Comparison of ENCODE assay signal across 15 cellular contexts in genomic region chr14:80636071-80636470, GRCh38.
DNase-seq lines count a peak whose midpoint lies in the region; ATAC-seq, FAIRE-seq and TF ChIP-seq lines count a peak whose summit lies in the region.
"Had no signal": no experiment of that assay in that cellular context is flagged by ENCODE, and none has a peak within 500 bp of the region (broad histone marks: within the 10 kb centered on the region; RNA-seq: fewer than 3 reads in every experiment).

No MANE protein-coding gene starts in this region.

- H3K4me1 ChIP-seq in HepG2 (ENCODE audit: insufficient read depth, low read length) (no peaks in the 10 kb centered on the region), right lobe of liver (no peaks in the 10 kb centered on the region), OCI-LY3 (ENCODE audit: low read length) (peaks cover 15% of the 10 kb centered on the region)
- H3K4me1 ChIP-seq: pancreas had no signal

- no peak overlapping the region for H3K4me2 ChIP-seq in HepG2 (ENCODE audit: low read depth, low read length)
- H3K4me2 ChIP-seq in OCI-LY3 (ENCODE audit: low read length), result no peak overlapping the region

- DNase-seq in HepG2 (ENCODE audit: low spot score) (no peak), right lobe of liver (no peak), fibroblast of gingiva (ENCODE audit: low read depth) (peak; percentile 52), GM13977 (ENCODE audit: low spot score) (no peak), NCI-H128 (lab: John Stamatoyannopoulos, UW; ENCODE audit: unreplicated experiment) (no peak), cortex of kidney (lab: John Stamatoyannopoulos, UW) (no peak)
- no peak for DNase-seq in stimulated activated CD4-positive, alpha-beta T cell treated with anti-CD3 and anti-CD28 coated beads, Interleukin-2, amount 100 ng/mL, for 24 hours
- DNase-seq: activated CD8-positive, alpha-beta memory T cell treated with anti-CD3 and anti-CD28 coated beads, Interleukin-2, amount 50 U/mL, for 4 hours; activated naive CD8-positive, alpha-beta T cell treated with anti-CD3 and anti-CD28 coated beads, Interleukin-2, amount 50 U/mL, for 24 hours; effector CD8-positive, alpha-beta T cell; NCI-H1092 treated with DMSO at 0.1 percent for 48 hours; NCI-H510A; pancreas; stimulated activated CD4-positive, alpha-beta T cell treated with anti-CD3 and anti-CD28 coated beads, Interleukin-1b, Interleukin-23, amount 100 ng/mL, for 48 hours had no signal

- H2AFZ ChIP-seq in HepG2 (ENCODE audit: low read length) (no peak overlapping the region), OCI-LY3 (ENCODE audit: low read depth, low read length) (no peak overlapping the region)

- WGBS in HepG2 (ENCODE audit: low lambda C conversion rate), result 100% methylated on average over 1 of the region's 1 CpG
- 100% methylated on average over 1 of the region's 1 CpG for WGBS in right lobe of liver (ENCODE audit: insufficient coverage, low coverage, low lambda C conversion rate, missing lambda C conversion rate)

- TF ChIP-seq POLR2A in HepG2 (IDR thresholded peaks at IDR 0.05; ENCODE audit: insufficient read depth in 1 of 2, low read depth in 2 of 2, low read length in 2 of 2), result no peak
- no peak for TF ChIP-seq POLR2A in right lobe of liver (IDR thresholded peaks at IDR 0.05)

- in situ Hi-C loops in HepG2 (cut with HindIII; ENCODE audit: extremely low pct_ligation_motif_present, low pct_unique_long_range_greater_than_20kb) (no loop called here), GM13977 (cut with MboI; ENCODE audit: low pct_unique_long_range_greater_than_20kb, low sequenced_read_pairs, unreplicated experiment) (no loop called here)

- intact Hi-C loops in HepG2 (cut with micrococcal nuclease; ENCODE audit: unreplicated experiment) (no loop called here), right lobe of liver (cut with DNase I) (no loop called here)

- H4K20me1 ChIP-seq in HepG2 (ENCODE audit: insufficient read depth, low read length), result no peaks in the 10 kb centered on the region
- 0 out of 2 replicates have a peak, but pooled peaks cover 4% of the 10 kb centered on the region for H4K20me1 ChIP-seq in OCI-LY3 (ENCODE audit: insufficient read depth, low read length)

- POLR2A ChIA-PET in HepG2 (lab: Yijun Ruan, JAX), result no interaction called here

- FAIRE-seq in HepG2 (lab: Jason Lieb, UNC), result no peak
- FAIRE-seq: pancreas had no signal

- no peak overlapping the region for H3K27ac ChIP-seq in HepG2 (ENCODE audit: extremely low read length, insufficient read depth, low read length)
- no peak overlapping the region for H3K27ac ChIP-seq in right lobe of liver
- no peak overlapping the region for H3K27ac ChIP-seq in OCI-LY3 (ENCODE audit: low read length)
- H3K27ac ChIP-seq: pancreas had no signal

- TF ChIP-seq RAD21 in HepG2 (CRISPR knock-in tag; IDR thresholded peaks at IDR 0.05), result no peak

- no peak for ATAC-seq in HepG2
- ATAC-seq in right lobe of liver, result no peak
- ATAC-seq: activated naive CD8-positive, alpha-beta T cell treated with anti-CD3 and anti-CD28 coated beads, Interleukin-2, amount 50 U/mL, for 24 hours; pancreas had no signal

- H3K27me3 ChIP-seq in HepG2 (ENCODE audit: control insufficient read depth in 1 of 2, insufficient read depth in 2 of 2, low read length in 2 of 2) (no peaks in the 10 kb centered on the region), right lobe of liver (no peaks in the 10 kb centered on the region), OCI-LY3 (ENCODE audit: low read depth, low read length) (no peaks in the 10 kb centered on the region)
- H3K27me3 ChIP-seq: pancreas had no signal

- CTCF ChIA-PET in HepG2 (lab: Yijun Ruan, JAX; ENCODE audit: low intra/inter-chr PET ratio, low total read pairs), result no interaction called here

- no peak overlapping the region for H3K9ac ChIP-seq in HepG2 (ENCODE audit: insufficient read depth, low read depth, low read length)
- H3K9ac ChIP-seq in OCI-LY3 (ENCODE audit: low read length), result no peak overlapping the region

- H3K79me2 ChIP-seq in HepG2 (ENCODE audit: insufficient read depth, low read length) (no peaks in the 10 kb centered on the region), OCI-LY3 (ENCODE audit: low read length) (no peaks in the 10 kb centered on the region)

- H3K36me3 ChIP-seq in HepG2 (replicated peaks in 1 of 2; ENCODE audit: control insufficient read depth in 1 of 2, insufficient read depth in 2 of 2, low read length in 2 of 2), result no peaks in the 10 kb centered on the region
- no peaks in the 10 kb centered on the region for H3K36me3 ChIP-seq in right lobe of liver
- H3K36me3 ChIP-seq in OCI-LY3 (replicated peaks; ENCODE audit: low read depth, low read length), result peaks cover 5% of the 10 kb centered on the region
- H3K36me3 ChIP-seq: pancreas had no signal

- TF ChIP-seq EP300 in HepG2 (IDR thresholded peaks at IDR 0.05; ENCODE audit: low read depth in 2 of 2, low read length in 2 of 2), result no peak
- TF ChIP-seq EP300 in HepG2 (CRISPR knock-in tag; IDR thresholded peaks at IDR 0.05; ENCODE audit: borderline replicate concordance), result no peak

- H3K9me3 ChIP-seq in HepG2 (ENCODE audit: low read length) (no peaks in the 10 kb centered on the region), right lobe of liver (no peaks in the 10 kb centered on the region), OCI-LY3 (ENCODE audit: insufficient read depth, low read length) (no peaks in the 10 kb centered on the region)
- H3K9me3 ChIP-seq: pancreas had no signal

- no TSS peak for BruUV-seq in HepG2 (replicated peaks; lab: Mats Ljungman, UMichigan)

- TF ChIP-seq CTCF in HepG2 (CRISPR knock-in tag; IDR thresholded peaks at IDR 0.05) (peak; percentile 19; the same call in 1 of the 2 replicates), right lobe of liver (IDR thresholded peaks at IDR 0.05) (no peak), OCI-LY3 (IDR thresholded peaks at IDR 0.05; ENCODE audit: low read depth, low read length) (peak; percentile 49), GM13977 (IDR thresholded peaks at IDR 0.05; ENCODE audit: extremely low read depth, insufficient read depth, missing control alignments) (no peak)

- H3K4me3 ChIP-seq in HepG2 (replicated peaks in 1 of 3; ENCODE audit: insufficient read depth in 1 of 3, low read depth in 2 of 3, low read length in 3 of 3) (no peak overlapping the region), right lobe of liver (no peak overlapping the region), OCI-LY3 (ENCODE audit: low read length) (no peak overlapping the region)
- H3K4me3 ChIP-seq: pancreas had no signal

TF ChIP-seq in HepG2, 621 proteins besides CTCF, POLR2A, EP300 and RAD21:
- TF ChIP-seq ZNF609 (CRISPR knock-in tag; IDR thresholded peaks at IDR 0.05; ENCODE audit: borderline replicate concordance) (no peak), SMC3 (IDR thresholded peaks at IDR 0.05; ENCODE audit: low read length) (peak; percentile 5; the same call in 1 of the 2 replicates), STAG1 (CRISPR knock-in tag; IDR thresholded peaks at IDR 0.05) (peak; percentile 31)

Comparison
In these comparisons a context has a peak if more than half of its experiments do, and no peak if none do; other contexts are left out.
1. CTCF ChIP-seq: peak in HepG2 (single experiment) and OCI-LY3 (single experiment); none in right lobe of liver (0 of 4) and GM13977 (single experiment).